Comparison of ENCODE assay signal across 8 cellular contexts in the genomic region with DNA sequence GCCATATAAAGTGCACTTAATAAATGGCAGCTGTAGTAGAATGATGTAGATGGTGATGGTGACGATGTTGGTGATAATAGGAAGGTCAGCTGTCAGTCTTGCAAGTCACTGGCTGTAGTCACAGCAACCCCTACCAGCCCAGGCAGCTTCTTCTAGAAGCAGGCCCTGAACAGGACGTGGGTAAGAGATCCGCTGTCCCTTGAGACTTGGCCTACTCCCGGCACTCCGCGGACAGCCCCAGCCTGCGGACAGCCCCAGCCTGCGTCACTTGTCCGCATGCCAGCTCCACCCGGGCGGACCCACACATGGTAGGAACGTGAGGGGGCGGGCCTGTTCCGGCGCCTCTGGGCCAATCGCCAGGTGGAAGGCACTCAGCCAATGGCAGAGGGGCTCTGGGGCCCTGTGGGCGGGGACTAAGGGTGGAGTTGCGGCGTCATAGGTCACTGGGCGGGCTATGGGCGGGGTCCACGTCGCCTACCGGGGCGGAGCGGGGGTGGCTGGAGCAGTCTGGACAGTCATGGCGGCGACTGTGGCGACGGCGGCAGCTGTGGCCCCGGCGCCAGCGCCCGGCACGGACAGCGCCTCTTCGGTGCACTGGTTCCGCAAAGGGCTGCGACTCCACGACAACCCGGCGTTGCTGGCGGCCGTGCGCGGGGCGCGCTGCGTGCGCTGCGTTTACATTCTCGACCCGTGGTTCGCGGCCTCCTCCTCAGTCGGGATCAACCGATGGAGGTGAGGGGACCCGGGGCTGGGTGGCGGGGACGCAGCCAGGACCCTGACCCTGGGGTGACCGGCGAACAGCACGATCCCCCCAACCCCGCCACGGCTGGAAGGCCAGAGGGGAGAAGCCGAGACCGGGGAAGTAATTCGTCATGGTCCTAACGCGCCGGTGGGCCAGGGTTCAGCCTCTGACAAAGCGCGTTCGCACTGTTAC. TPM values are rescaled to one million over a fixed set of nuclear protein-coding genes. Genes with fewer than 3 reads are reported as not detected.
DNase-seq lines count a peak whose midpoint lies in the region; ATAC-seq, FAIRE-seq and TF ChIP-seq lines count a peak whose summit lies in the region.

Gene CRY2, plus strand, starts transcription at position 502 of the 934 bp plus-strand sequence. Its CDS starts 16 bp downstream, at position 518.

- ATAC-seq in GM18520 (IDR thresholded peaks at IDR 0.05; ENCODE audit: unreplicated experiment) (peak; percentile 90), HG03064 (IDR thresholded peaks at IDR 0.05; ENCODE audit: low read depth, unreplicated experiment) (peak; percentile 89), body of pancreas (peak; percentile 88)

- H3K9me3 ChIP-seq in body of pancreas: no peaks in the 10 kb centered on the region
- no peaks in the 10 kb centered on the region for H3K9me3 ChIP-seq in sigmoid colon

- H3K4me1 ChIP-seq in body of pancreas: peaks cover 73% of the 10 kb centered on the region
- H3K4me1 ChIP-seq in sigmoid colon: peaks cover 0 to 60% (median 54%) of the 10 kb centered on the region in 4 donors

- WGBS in body of pancreas, 2 donors: 1 to 2% methylated on average over 17 to 75 of the region's 75 CpGs
- WGBS in sigmoid colon, 2 donors: 0% methylated on average over 75 of the region's 75 CpGs

- DNase-seq in NCI-H2107 treated with DMSO at 0.1 percent for 48 hours (lab: John Stamatoyannopoulos, UW; ENCODE audit: unreplicated experiment): peak; percentile 72
- DNase-seq in body of pancreas: peak; percentile 99 to 100 (median 100)
- peak; percentile 69 for DNase-seq in iPS DF 19.7 (ENCODE audit: low read depth, low spot score)
- DNase-seq in sigmoid colon: peak; percentile 100

- TF ChIP-seq POLR2A in body of pancreas (IDR thresholded peaks at IDR 0.05): peak; percentile 99
- TF ChIP-seq POLR2A in sigmoid colon (IDR thresholded peaks at IDR 0.05): peak; percentile 98

- peak in 2 of 4 donors; percentile 67 to 81 for TF ChIP-seq EP300 in sigmoid colon (IDR thresholded peaks at IDR 0.05)

- TF ChIP-seq CTCF in 22Rv1 (IDR thresholded peaks at IDR 0.05) (no peak), body of pancreas (IDR thresholded peaks at IDR 0.05) (peak in 2 of 7 experiments; percentile 16 to 26), sigmoid colon (IDR thresholded peaks at IDR 0.05) (no peak)

- no peaks in the 10 kb centered on the region for H3K27me3 ChIP-seq in body of pancreas
- H3K27me3 ChIP-seq in sigmoid colon: no peaks in the 10 kb centered on the region

- H3K36me3 ChIP-seq in body of pancreas (replicated peaks in 1 of 2; ENCODE audit: insufficient read depth in 1 of 2, low read depth in 2 of 2): no peaks in the 10 kb centered on the region
- no peaks in the 10 kb centered on the region for H3K36me3 ChIP-seq in sigmoid colon

- peak; percentile 82 for FAIRE-seq in TTC549 (lab: Jason Lieb, UNC)

- peak within 1 kb of the TSS; percentile 84 to 94 for H3K4me3 ChIP-seq in body of pancreas
- peak within 1 kb of the TSS; percentile 90 to 98 (median 94) for H3K4me3 ChIP-seq in sigmoid colon

- H3K27ac ChIP-seq in 22Rv1: peak within 1 kb of the TSS; percentile 68
- H3K27ac ChIP-seq in body of pancreas: peak within 1 kb of the TSS; percentile 95 to 98 (median 97)
- H3K27ac ChIP-seq in sigmoid colon: peak within 1 kb of the TSS; percentile 98 to 99 (median 99)

- intact Hi-C loops in body of pancreas (cut with DNase I) (no loop called here), sigmoid colon (cut with DNase I) (loop anchor here (2.0 to 5.0 kb wide), 2 partner anchors 42 to 275 kb away; partner anchors contain the start of genes PHF21A and SLC35C1)

RNA-seq across cellular contexts. Expression of gene CRY2, which starts in this region (rescaled TPM):
- 10 to 100 TPM; 24.6 to 65.9 TPM for total RNA-seq in body of pancreas
- total RNA-seq in sigmoid colon: 10 to 100 TPM; 27.5 to 49.3 (median 38.9) TPM
- 10 to 100 TPM in 2 of 3 donors, 1 to 10 TPM in 1; 5.3 to 14.9 (median 13.2) TPM for polyA plus RNA-seq in sigmoid colon

Comparison
In these comparisons a context has a peak if more than half of its experiments do, and no peak if none do; other contexts are left out.
1. Peak in every context shown above with its lines: DNase-seq, ATAC-seq, H3K4me3 ChIP-seq and H3K27ac ChIP-seq.